11 cellular contexts compared by ENCODE assay signal in genomic region chr3:30473374-30474051, GRCh38.
DNase-seq lines count a peak whose midpoint lies in the region; ATAC-seq and TF ChIP-seq lines count a peak whose summit lies in the region.
"Had no signal": no experiment of that assay in that cellular context is flagged by ENCODE, and none has a peak within 500 bp of the region (broad histone marks: within the 10 kb centered on the region; RNA-seq: fewer than 3 reads in every experiment).

No MANE protein-coding gene starts in this region.

- H4K8ac ChIP-seq in trophoblast cell (ENCODE audit: low read depth, low read length), result no peak overlapping the region

- no peak overlapping the region for H3K27ac Mint-ChIP-seq in mesothelial cell of epicardium

- H2AFZ ChIP-seq in trophoblast cell (ENCODE audit: insufficient read depth, low read length, poor library complexity), result no peak overlapping the region

- no peaks in the 10 kb centered on the region for H3K27me3 ChIP-seq in trophoblast cell (ENCODE audit: insufficient read depth, low read length)
- H3K27me3 ChIP-seq: BLaER1 treated with 17β-estradiol and CSF1 and Interleukin-3, amounts not matched to agents 10 nM and 100 nM had no signal

- H2BK120ac ChIP-seq in trophoblast cell (ENCODE audit: insufficient read depth, low read length, poor library complexity), result no peak overlapping the region

- H4K12ac ChIP-seq in trophoblast cell (ENCODE audit: low read depth, low read length), result no peak overlapping the region

- no peaks in the 10 kb centered on the region for H3K36me3 ChIP-seq in trophoblast cell (ENCODE audit: control insufficient read depth in 1 of 2, insufficient read depth in 2 of 2, low read length in 2 of 2)
- H3K36me3 ChIP-seq: BLaER1 treated with 17β-estradiol and CSF1 and Interleukin-3, amounts not matched to agents 10 nM and 100 nM had no signal

- TF ChIP-seq CTCF in fibroblast of villous mesenchyme (IDR thresholded peaks at IDR 0.05; ENCODE audit: insufficient read depth, low read depth, low read length) (no peak), mesothelial cell of epicardium (IDR thresholded peaks at IDR 0.05; ENCODE audit: unreplicated experiment) (no peak)

- H3K14ac ChIP-seq in trophoblast cell (ENCODE audit: low read length), result no peak overlapping the region

- no peak overlapping the region for H2BK5ac ChIP-seq in trophoblast cell (ENCODE audit: low read depth, low read length, poor library complexity)

- H3K4me1 Mint-ChIP-seq in mesothelial cell of epicardium, result peaks cover 10% of the 10 kb centered on the region

- no peak overlapping the region for H3K4me2 ChIP-seq in trophoblast cell (ENCODE audit: low read length)

- no peaks in the 10 kb centered on the region for H3K79me1 ChIP-seq in trophoblast cell (ENCODE audit: low read length)

- no peaks in the 10 kb centered on the region for H3K9me3 ChIP-seq in trophoblast cell (ENCODE audit: insufficient read depth, low read depth, low read length)

- no peaks in the 10 kb centered on the region for H3K27me3 Mint-ChIP-seq in mesothelial cell of epicardium (ENCODE audit: low read depth)

- DNase-seq in CD1c-positive myeloid dendritic cell (ENCODE audit: extremely low spot score) (peak; percentile 74), SKM-1 treated with dmso at 0.1 percent for 144 hours (lab: John Stamatoyannopoulos, UW; ENCODE audit: unreplicated experiment) (peak; percentile 94), fibroblast of villous mesenchyme (ENCODE audit: low read depth) (peak; percentile 85), trophoblast cell (peak; percentile 35 to 64), mesothelial cell of epicardium (ENCODE audit: low spot score in 2 of 2, unreplicated experiment in 2 of 2) (no peak), NCI-H510A (lab: John Stamatoyannopoulos, UW) (no peak)
- DNase-seq: effector CD4-positive, alpha-beta T cell; NCI-H187 had no signal

- no peak overlapping the region for H3K4me3 Mint-ChIP-seq in mesothelial cell of epicardium

- H3K4me1 ChIP-seq in trophoblast cell (ENCODE audit: control insufficient read depth in 1 of 2, insufficient read depth in 2 of 2, low read length in 2 of 2), result peaks cover 0 to 4% of the 10 kb centered on the region in 2 experiments

- peak overlapping the region; percentile 17 for H2BK12ac ChIP-seq in trophoblast cell (ENCODE audit: low read length)

- no CpG with 5 or more reads among the region's 3 CpGs for WGBS in trophoblast cell (ENCODE audit: extremely low coverage, insufficient coverage, insufficient read length)

- H3K4ac ChIP-seq in trophoblast cell (ENCODE audit: low read depth, low read length), result no peak overlapping the region

- H3K4me3 ChIP-seq in fibroblast of villous mesenchyme (ENCODE audit: low read depth, low read length), result no peak overlapping the region
- no peak overlapping the region for H3K4me3 ChIP-seq in trophoblast cell (ENCODE audit: low read depth, low read length)
- H3K4me3 ChIP-seq: BLaER1 treated with 17β-estradiol and CSF1 and Interleukin-3, amounts not matched to agents 10 nM and 100 nM had no signal

- no peak overlapping the region for H3K23ac ChIP-seq in trophoblast cell (ENCODE audit: low read length)

- peaks cover 11% of the 10 kb centered on the region for H3K9me3 Mint-ChIP-seq in mesothelial cell of epicardium

- no peak overlapping the region for H2AK5ac ChIP-seq in trophoblast cell (ENCODE audit: low read length)

- H3K9ac ChIP-seq in trophoblast cell (ENCODE audit: low read length), result no peak overlapping the region
- H3K9ac ChIP-seq: BLaER1 treated with 17β-estradiol and CSF1 and Interleukin-3, amounts not matched to agents 10 nM and 100 nM had no signal

- H3K18ac ChIP-seq in trophoblast cell (ENCODE audit: low read length), result no peak overlapping the region

- no peak for ATAC-seq in HG02642 (IDR thresholded peaks at IDR 0.05; ENCODE audit: poor library complexity, unreplicated experiment)
- no peak for ATAC-seq in activated CD4-positive, CD25-positive, alpha-beta regulatory T cell treated with anti-CD3 and anti-CD28 coated beads, Interleukin-2, amount 50 U/mL, for 24 hours

- no peak overlapping the region for H4K91ac ChIP-seq in trophoblast cell (ENCODE audit: low read depth, low read length)

- H3K27ac ChIP-seq in trophoblast cell (ENCODE audit: low read depth, low read length), result no peak overlapping the region

- H3K36me3 Mint-ChIP-seq in mesothelial cell of epicardium, result peaks cover 5% of the 10 kb centered on the region

- H3K79me2 ChIP-seq in trophoblast cell (ENCODE audit: control insufficient read depth, insufficient read depth, low read length, poor library complexity), result no peaks in the 10 kb centered on the region

Comparison
In these comparisons a context has a peak if more than half of its experiments do, and no peak if none do; other contexts are left out.
1. DNase-seq: peak in CD1c-positive myeloid dendritic cell (single experiment), SKM-1 treated with dmso at 0.1 percent for 144 hours (single experiment), fibroblast of villous mesenchyme (single experiment) and trophoblast cell (2 of 2); none in mesothelial cell of epicardium (0 of 2) and NCI-H510A (single experiment).